ENCODE assay signal across 17 cellular contexts in the genomic region with DNA sequence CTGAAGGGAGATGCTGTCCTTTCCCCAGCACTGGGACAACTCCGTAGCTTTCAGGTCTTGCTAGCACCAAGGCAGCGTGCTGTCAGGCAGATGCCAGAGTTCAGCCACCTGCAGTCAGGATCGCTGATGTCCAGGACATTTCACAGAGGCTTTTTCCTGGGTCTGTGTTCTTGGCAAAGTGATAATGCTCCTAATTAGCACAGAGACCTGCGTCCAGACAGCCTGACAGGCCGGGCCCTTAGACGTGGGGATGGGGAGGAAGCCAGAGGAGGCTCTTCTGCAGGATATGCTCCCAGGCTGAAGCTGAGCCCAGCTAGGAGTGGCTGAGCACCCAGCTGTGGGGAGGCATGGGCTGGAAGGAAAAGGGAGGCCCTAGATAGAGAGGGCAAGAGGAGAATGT.
A peak's percentile ranks its signal among the peaks of the same experiment; 100 is the strongest.
DNase-seq lines count a peak whose midpoint lies in the region; ATAC-seq and TF ChIP-seq lines count a peak whose summit lies in the region.
"Had no signal": no experiment of that assay in that cellular context is flagged by ENCODE, and none has a peak within 500 bp of the region (broad histone marks: within the 10 kb centered on the region; RNA-seq: fewer than 3 reads in every experiment).

No MANE protein-coding gene starts in this region.

- no peak overlapping the region for H3K4me3 ChIP-seq in BE2C (ENCODE audit: low read depth, low read length)
- H3K4me3 ChIP-seq in IMR-90 (ENCODE audit: insufficient read depth, low read depth, low read length), result no peak overlapping the region
- H3K4me3 ChIP-seq in cardiac muscle cell, result no peak overlapping the region
- H3K4me3 ChIP-seq: Peyer's patch had no signal

- CTCF ChIA-PET in IMR-90 (lab: Yijun Ruan, JAX), result no interaction called here
- CTCF ChIA-PET in activated naive CD4-positive, alpha-beta T cell treated with anti-CD3 and anti-CD28 coated beads for 36 hours (lab: Charles Lee), result no interaction called here

- TF ChIP-seq RAD21 in IMR-90 (IDR thresholded peaks at IDR 0.05; ENCODE audit: low read length), result no peak

- H3K4ac ChIP-seq in IMR-90 (ENCODE audit: low read depth, low read length), result no peak overlapping the region

- H2AK5ac ChIP-seq in IMR-90 (ENCODE audit: low read depth, low read length), result no peak overlapping the region

- H3K9me3 ChIP-seq in BE2C (no peaks in the 10 kb centered on the region), IMR-90 (ENCODE audit: control insufficient read depth, insufficient read depth, low read length) (no peaks in the 10 kb centered on the region), cardiac muscle cell (ENCODE audit: low read depth) (no peaks in the 10 kb centered on the region)
- H3K9me3 ChIP-seq: Peyer's patch had no signal

- in situ Hi-C loops in IMR-90 (cut with MboI; ENCODE audit: low sequenced_read_pairs), result no loop called here

- H3K27ac ChIP-seq in IMR-90 (ENCODE audit: insufficient read depth, low read length) (no peak overlapping the region), cardiac muscle cell (peak overlapping the region; percentile 55)
- H3K27ac ChIP-seq: Peyer's patch had no signal

- H4K91ac ChIP-seq in IMR-90 (ENCODE audit: insufficient read depth, low read depth, low read length), result no peak overlapping the region

- TF ChIP-seq CTCF in BE2C (IDR thresholded peaks at IDR 0.05; ENCODE audit: low read depth, low read length) (no peak), IMR-90 (conservative IDR thresholded peaks at IDR 0.05; ENCODE audit: low read depth, low read length) (no peak), cardiac muscle cell (IDR thresholded peaks at IDR 0.05; ENCODE audit: low read depth, low read length) (no peak)

- H3K79me1 ChIP-seq in IMR-90 (ENCODE audit: low read depth in 1 of 2, low read length in 2 of 2), result no peaks in the 10 kb centered on the region

- H2AK9ac ChIP-seq in IMR-90 (replicated peaks; ENCODE audit: low read depth, low read length, poor library complexity), result no peak overlapping the region

- no TSS peak for BruUV-seq in IMR-90 (replicated peaks; lab: Mats Ljungman, UMichigan)

- H3K23ac ChIP-seq in IMR-90 (ENCODE audit: low read depth, low read length), result no peak overlapping the region

- H2BK20ac ChIP-seq in IMR-90 (ENCODE audit: low read depth, low read length), result no peak overlapping the region

- TF ChIP-seq POLR2A in IMR-90 (IDR thresholded peaks at IDR 0.05; ENCODE audit: low read depth, low read length), result no peak

- H3K36me3 Mint-ChIP-seq in activated naive CD4-positive, alpha-beta T cell treated with anti-CD3 and anti-CD28 coated beads for 36 hours (ENCODE audit: low read depth), result no peaks in the 10 kb centered on the region
- H3K36me3 Mint-ChIP-seq: CD4-positive, CD25-positive, alpha-beta regulatory T cell had no signal

- H2BK15ac ChIP-seq in IMR-90 (ENCODE audit: low read depth, low read length), result no peak overlapping the region

- peaks cover 15% of the 10 kb centered on the region for H3K4me1 ChIP-seq in BE2C
- no peaks in the 10 kb centered on the region for H3K4me1 ChIP-seq in IMR-90 (ENCODE audit: control insufficient read depth, insufficient read depth, low read length)
- peaks cover 42% of the 10 kb centered on the region for H3K4me1 ChIP-seq in cardiac muscle cell (ENCODE audit: low read depth)
- H3K4me1 ChIP-seq: Peyer's patch had no signal

- H3K9ac ChIP-seq in IMR-90 (ENCODE audit: low read depth, low read length), result no peak overlapping the region

- intact Hi-C loops in IMR-90 (cut with micrococcal nuclease), result no loop called here
- intact Hi-C loops in activated naive CD4-positive, alpha-beta T cell treated with anti-CD3 and anti-CD28 coated beads for 36 hours (cut with micrococcal nuclease), result no loop called here

- H3K36me3 ChIP-seq in BE2C (no peaks in the 10 kb centered on the region), IMR-90 (ENCODE audit: control insufficient read depth, insufficient read depth, low read length) (no peaks in the 10 kb centered on the region), cardiac muscle cell (no peaks in the 10 kb centered on the region)
- H3K36me3 ChIP-seq: Peyer's patch had no signal

- no peaks in the 10 kb centered on the region for H3K9me3 Mint-ChIP-seq in activated naive CD4-positive, alpha-beta T cell treated with anti-CD3 and anti-CD28 coated beads for 36 hours

- no peak overlapping the region for H2BK5ac ChIP-seq in IMR-90 (ENCODE audit: low read depth, low read length, poor library complexity, severe bottlenecking)

- H3K27me3 ChIP-seq in BE2C (no peaks in the 10 kb centered on the region), IMR-90 (ENCODE audit: control insufficient read depth, insufficient read depth, low read length) (no peaks in the 10 kb centered on the region), cardiac muscle cell (no peaks in the 10 kb centered on the region)
- H3K27me3 ChIP-seq: Peyer's patch had no signal

- no peak overlapping the region for H3K14ac ChIP-seq in IMR-90 (replicated peaks; ENCODE audit: low read depth, low read length)

- H2AFZ ChIP-seq in IMR-90 (replicated peaks; ENCODE audit: low read length, poor library complexity), result peak overlapping the region; percentile 38

- no peaks in the 10 kb centered on the region for H3K4me1 Mint-ChIP-seq in activated naive CD4-positive, alpha-beta T cell treated with anti-CD3 and anti-CD28 coated beads for 36 hours (ENCODE audit: low read depth)
- H3K4me1 Mint-ChIP-seq: CD4-positive, CD25-positive, alpha-beta regulatory T cell had no signal

- H3K9me1 ChIP-seq in IMR-90 (ENCODE audit: insufficient read depth, low read length), result no peaks in the 10 kb centered on the region

- POLR2A ChIA-PET in IMR-90 (lab: Charles Lee; ENCODE audit: unreplicated experiment), result no interaction called here

- H3K56ac ChIP-seq in IMR-90 (ENCODE audit: extremely low read depth, insufficient read depth, low read length), result no peak overlapping the region

- no peak overlapping the region for H4K5ac ChIP-seq in IMR-90 (ENCODE audit: low read depth, low read length)

- H4K8ac ChIP-seq in IMR-90 (ENCODE audit: low read depth in 2 of 2, low read length in 2 of 2), result no peak overlapping the region

- DNase-seq in BE2C (peak; percentile 57), IMR-90 (no peak), cardiac muscle cell (ENCODE audit: low read depth in 1 of 2, low spot score in 1 of 2) (peak in 1 of 2 donors; percentile 50), left kidney (ENCODE audit: low read depth, low spot score) (peak; percentile 23)
- DNase-seq in activated naive CD4-positive, alpha-beta T cell treated with anti-CD3 and anti-CD28 coated beads for 36 hours, result no peak
- DNase-seq in activated naive CD4-positive, alpha-beta T cell (lab: John Stamatoyannopoulos, UW), result no peak
- DNase-seq: CD4-positive, CD25-positive, alpha-beta regulatory T cell; EL; Kasumi-1; NCI-H1417; NCI-H1694 treated with DMSO at 0.1 percent for 48 hours; NCI-H2081 treated with DMSO at 0.1 percent for 48 hours; NCI-H446; NCI-H526; NK-92 treated with Interleukin-12 subunit alpha and Interleukin-12 subunit beta, amount 100 ng/mL, for 24 hours; Peyer's patch had no signal

- no peak overlapping the region for H3K4me3 Mint-ChIP-seq in activated naive CD4-positive, alpha-beta T cell treated with anti-CD3 and anti-CD28 coated beads for 36 hours
- H3K4me3 Mint-ChIP-seq: CD4-positive, CD25-positive, alpha-beta regulatory T cell had no signal

- no peak overlapping the region for H3K18ac ChIP-seq in IMR-90 (ENCODE audit: low read depth, low read length)

- ATAC-seq in IMR-90 (ENCODE audit: low read depth) (no peak), GM19328 (IDR thresholded peaks at IDR 0.05; ENCODE audit: unreplicated experiment) (no peak)

- peaks cover 5% of the 10 kb centered on the region for H3K27me3 Mint-ChIP-seq in activated naive CD4-positive, alpha-beta T cell treated with anti-CD3 and anti-CD28 coated beads for 36 hours (ENCODE audit: low read depth)
- H3K27me3 Mint-ChIP-seq: CD4-positive, CD25-positive, alpha-beta regulatory T cell had no signal

- H4K20me1 ChIP-seq in IMR-90 (ENCODE audit: insufficient read depth, low read length), result no peaks in the 10 kb centered on the region

- H3K27ac Mint-ChIP-seq in activated naive CD4-positive, alpha-beta T cell treated with anti-CD3 and anti-CD28 coated beads for 36 hours, result no peak overlapping the region
- H3K27ac Mint-ChIP-seq: CD4-positive, CD25-positive, alpha-beta regulatory T cell had no signal

- no CpG with 5 or more reads among the region's 6 CpGs for WGBS in IMR-90 (ENCODE audit: extremely low coverage in 2 of 2, insufficient read length in 1 of 2), 2 experiments

- no peak overlapping the region for H2BK120ac ChIP-seq in IMR-90 (ENCODE audit: low read depth, low read length)

- dilution Hi-C loops in IMR-90 (cut with HindIII; ENCODE audit: low sequenced_read_pairs, unreplicated experiment), result no loop called here

- H3K4me2 ChIP-seq in IMR-90 (ENCODE audit: low read depth, low read length), result no peak overlapping the region

TF ChIP-seq in IMR-90, 13 proteins besides CTCF, POLR2A, EP300 and RAD21:
- TF ChIP-seq, protein P1, sequence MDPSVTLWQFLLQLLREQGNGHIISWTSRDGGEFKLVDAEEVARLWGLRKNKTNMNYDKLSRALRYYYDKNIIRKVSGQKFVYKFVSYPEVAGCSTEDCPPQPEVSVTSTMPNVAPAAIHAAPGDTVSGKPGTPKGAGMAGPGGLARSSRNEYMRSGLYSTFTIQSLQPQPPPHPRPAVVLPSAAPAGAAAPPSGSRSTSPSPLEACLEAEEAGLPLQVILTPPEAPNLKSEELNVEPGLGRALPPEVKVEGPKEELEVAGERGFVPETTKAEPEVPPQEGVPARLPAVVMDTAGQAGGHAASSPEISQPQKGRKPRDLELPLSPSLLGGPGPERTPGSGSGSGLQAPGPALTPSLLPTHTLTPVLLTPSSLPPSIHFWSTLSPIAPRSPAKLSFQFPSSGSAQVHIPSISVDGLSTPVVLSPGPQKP (IDR thresholded peaks at IDR 0.05; ENCODE audit: borderline replicate concordance, low read depth, low read length), result no peak
- TF ChIP-seq NFE2L2 (IDR thresholded peaks at IDR 0.05; ENCODE audit: low read depth, low read length), result no peak
- TF ChIP-seq MAFK (IDR thresholded peaks at IDR 0.05; ENCODE audit: low read depth, low read length), result no peak
- TF ChIP-seq SMC3 (IDR thresholded peaks at IDR 0.05; ENCODE audit: low read depth, low read length), result no peak
- TF ChIP-seq FOS (IDR thresholded peaks at IDR 0.05; ENCODE audit: low read depth, low read length), result no peak
- TF ChIP-seq BHLHE40 (IDR thresholded peaks at IDR 0.05; ENCODE audit: low read depth, low read length), result no peak
- TF ChIP-seq MXI1 (IDR thresholded peaks at IDR 0.05; ENCODE audit: borderline replicate concordance, low read depth, low read length), result no peak

Comparison
In these comparisons a context has a peak if more than half of its experiments do, and no peak if none do; other contexts are left out.
1. DNase-seq: peak in BE2C (single experiment) and left kidney (single experiment); none in IMR-90 (single experiment), activated naive CD4-positive, alpha-beta T cell treated with anti-CD3 and anti-CD28 coated beads for 36 hours (single experiment) and activated naive CD4-positive, alpha-beta T cell (0 of 4).